In genomic region chr5:43066799-43067741, GRCh38 we compare ENCODE assay signal across 8 cellular contexts. TPM values are rescaled to one million over a fixed set of nuclear protein-coding genes. Genes with fewer than 3 reads are reported as not detected.
DNase-seq lines count a peak whose midpoint lies in the region; ATAC-seq and TF ChIP-seq lines count a peak whose summit lies in the region.

No MANE protein-coding gene starts in this region.

- H3K36me3 ChIP-seq in ES-I3 (ENCODE audit: insufficient read depth, low read length) (no peaks in the 10 kb centered on the region), HAP-1 (replicated peaks) (peaks cover 12% of the 10 kb centered on the region), thoracic aorta (peaks cover 10% of the 10 kb centered on the region)

- peak overlapping the region; percentile 95 to 98 for H3K27ac ChIP-seq in thoracic aorta

- H3K9me3 Mint-ChIP-seq in activated naive CD4-positive, alpha-beta T cell treated with anti-CD3 and anti-CD28 coated beads, Interleukin-2, amount 50 U/mL, for 24 hours, result no peaks in the 10 kb centered on the region
- H3K9me3 Mint-ChIP-seq in osteocyte (ENCODE audit: unreplicated experiment), result no peaks in the 10 kb centered on the region

- H3K9me3 ChIP-seq in ES-I3 (ENCODE audit: control insufficient read depth, insufficient read depth, low read length) (no peaks in the 10 kb centered on the region), HAP-1 (0 out of 2 replicates have a peak, but pooled peaks cover 5% of the 10 kb centered on the region), thoracic aorta (no peaks in the 10 kb centered on the region)

- H3K27me3 Mint-ChIP-seq in activated naive CD4-positive, alpha-beta T cell treated with anti-CD3 and anti-CD28 coated beads, Interleukin-2, amount 50 U/mL, for 24 hours, result no peaks in the 10 kb centered on the region
- H3K27me3 Mint-ChIP-seq in osteocyte (ENCODE audit: unreplicated experiment), result no peaks in the 10 kb centered on the region

- ATAC-seq in thoracic aorta (ENCODE audit: insufficient number of reproducible peaks, low FRiP score, low read depth), result peak; percentile 69

- H3K27me3 ChIP-seq in HAP-1 (ENCODE audit: low read depth) (no peaks in the 10 kb centered on the region), thoracic aorta (replicated peaks; ENCODE audit: insufficient read depth) (no peaks in the 10 kb centered on the region)

- peaks cover 39% of the 10 kb centered on the region for H3K4me1 Mint-ChIP-seq in activated naive CD4-positive, alpha-beta T cell treated with anti-CD3 and anti-CD28 coated beads, Interleukin-2, amount 50 U/mL, for 24 hours
- peaks cover 49% of the 10 kb centered on the region for H3K4me1 Mint-ChIP-seq in osteocyte (ENCODE audit: unreplicated experiment)

- peak overlapping the region; percentile 99 for H3K4me3 Mint-ChIP-seq in activated naive CD4-positive, alpha-beta T cell treated with anti-CD3 and anti-CD28 coated beads, Interleukin-2, amount 50 U/mL, for 24 hours
- peak overlapping the region; percentile 98 for H3K4me3 Mint-ChIP-seq in osteocyte (ENCODE audit: unreplicated experiment)

- no peaks in the 10 kb centered on the region for H3K4me1 ChIP-seq in ES-I3 (ENCODE audit: insufficient read depth, low read length)
- peaks cover 14% of the 10 kb centered on the region for H3K4me1 ChIP-seq in HAP-1
- peaks cover 24 to 40% of the 10 kb centered on the region in 2 donors for H3K4me1 ChIP-seq in thoracic aorta (ENCODE audit: control insufficient read depth in 1 of 2, low read depth in 2 of 2)

- H3K4me3 ChIP-seq in HAP-1 (peak overlapping the region; percentile 59), thoracic aorta (peak overlapping the region; percentile 84)

- H3K36me3 Mint-ChIP-seq in activated naive CD4-positive, alpha-beta T cell treated with anti-CD3 and anti-CD28 coated beads, Interleukin-2, amount 50 U/mL, for 24 hours, result peaks cover 7% of the 10 kb centered on the region
- peaks cover 17% of the 10 kb centered on the region for H3K36me3 Mint-ChIP-seq in osteocyte (ENCODE audit: unreplicated experiment)

- in situ Hi-C loops in HAP-1 (cut with MboI; ENCODE audit: low sequenced_read_pairs) (loop anchor here (5.0 kb wide), 1 partner anchor 75 kb away; no protein-coding TSS in a partner anchor), SK-MEL-5 (cut with HindIII; ENCODE audit: low pct_unique_long_range_greater_than_20kb, low sequenced_read_pairs) (no loop called here)

- no peak for TF ChIP-seq CTCF in osteocyte (IDR thresholded peaks at IDR 0.05)
- no peak for TF ChIP-seq CTCF in thoracic aorta (IDR thresholded peaks at IDR 0.05)

- peak overlapping the region; percentile 100 for H3K27ac Mint-ChIP-seq in activated naive CD4-positive, alpha-beta T cell treated with anti-CD3 and anti-CD28 coated beads, Interleukin-2, amount 50 U/mL, for 24 hours
- H3K27ac Mint-ChIP-seq in osteocyte (ENCODE audit: unreplicated experiment), result peak overlapping the region; percentile 100

- DNase-seq in HAP-1 (ENCODE audit: low spot score in 2 of 2) (peak; percentile 74 to 87), MV-4-11 (lab: John Stamatoyannopoulos, UW) (peak; percentile 84), SK-MEL-5 (ENCODE audit: low read depth, low spot score) (peak; percentile 95), glomerular visceral epithelial cell (ENCODE audit: extremely low spot score) (peak; percentile 92), osteocyte (ENCODE audit: extremely low spot score, unreplicated experiment) (peak; percentile 87), thoracic aorta (ENCODE audit: low spot score) (peak; percentile 60)

- peak overlapping the region; percentile 72 for H3K9ac ChIP-seq in ES-I3 (ENCODE audit: low read depth, low read length)

RNA-seq across cellular contexts. Expression of gene ANXA2R, which starts 27.0 kb away (rescaled TPM):
- 0.40 and 0.45 TPM in 2 replicates for total RNA-seq in SK-MEL-5 (2014; rRNA removed; shearing (Covaris generic))
- polyA plus RNA-seq in SK-MEL-5 (2015; cell fraction: cytosol; rRNA removed), result 0.35 and 0.94 TPM in 2 replicates
- 2.9 TPM in 2 replicates for polyA plus RNA-seq in SK-MEL-5 (2015; cell fraction: nucleus; rRNA removed)
- total RNA-seq in osteocyte (5.2 and 5.3 TPM in 2 replicates), thoracic aorta (1 to 10 TPM; 3.2 to 5.3 TPM)

RNA-seq across cellular contexts. Expression of gene ZNF131, which starts 53.6 kb away (rescaled TPM):
- 45.9 and 50.1 TPM in 2 replicates for total RNA-seq in SK-MEL-5 (2014; rRNA removed; shearing (Covaris generic))
- 41.0 and 49.7 TPM in 2 replicates for polyA plus RNA-seq in SK-MEL-5 (2015; cell fraction: cytosol; rRNA removed)
- polyA plus RNA-seq in SK-MEL-5 (2015; cell fraction: nucleus; rRNA removed), result 127 and 160 TPM in 2 replicates
- 39.1 and 44.1 TPM in 2 replicates for total RNA-seq in osteocyte
- 10 to 100 TPM; 22.5 to 35.4 TPM for total RNA-seq in thoracic aorta

Comparison
In these comparisons a context has a peak if more than half of its experiments do, and no peak if none do; other contexts are left out.
1. Peak in every context shown above with its lines: DNase-seq, ATAC-seq, H3K4me3 ChIP-seq and H3K27ac ChIP-seq.